In genomic region chr1:54121482-54122130, GRCh38 we compare ENCODE assay signal across 8 cellular contexts. TPM values are rescaled to one million over a fixed set of nuclear protein-coding genes. Genes with fewer than 3 reads are reported as not detected.
DNase-seq lines count a peak whose midpoint lies in the region; ATAC-seq and TF ChIP-seq lines count a peak whose summit lies in the region.

No MANE protein-coding gene starts in this region.

- H2AK5ac ChIP-seq in neuronal stem cell (ENCODE audit: low read depth, low read length): no peak overlapping the region

- H3K27me3 ChIP-seq in neuronal stem cell (ENCODE audit: control insufficient read depth in 3 of 3, insufficient read depth in 3 of 3, low read depth in 1 of 3, low read length in 3 of 3): peaks cover 0 to 36% (median 16%) of the 10 kb centered on the region in 3 experiments
- peaks cover 0 to 2% of the 10 kb centered on the region in 2 donors for H3K27me3 ChIP-seq in stomach smooth muscle (ENCODE audit: control insufficient read depth in 1 of 2, insufficient read depth in 2 of 2, low read length in 2 of 2)

- no peak for ATAC-seq in HG03196 (IDR thresholded peaks at IDR 0.05; ENCODE audit: unreplicated experiment)

- peak overlapping the region; percentile 50 for H2BK120ac ChIP-seq in neuronal stem cell (ENCODE audit: low read depth, low read length)

- H3K14ac ChIP-seq in neuronal stem cell (ENCODE audit: low read length): peak overlapping the region; percentile 14

- no peak overlapping the region for H4K91ac ChIP-seq in neuronal stem cell (ENCODE audit: low read depth, low read length, poor library complexity)

- H3K36me3 ChIP-seq in neuronal stem cell (replicated peaks in 1 of 2; ENCODE audit: control insufficient read depth in 2 of 2, insufficient read depth in 2 of 2, low read length in 2 of 2) (no peaks in the 10 kb centered on the region), stomach smooth muscle (ENCODE audit: control insufficient read depth in 2 of 2, insufficient read depth in 2 of 2, low read length in 2 of 2) (no peaks in the 10 kb centered on the region)

- H3K23ac ChIP-seq in neuronal stem cell (ENCODE audit: low read depth, low read length, poor library complexity): peak overlapping the region; percentile 83

- peak; percentile 75 for TF ChIP-seq CTCF in foreskin fibroblast (IDR thresholded peaks at IDR 0.05; ENCODE audit: low read depth, low read length)

- DNase-seq in COLO829 (ENCODE audit: low spot score): peak; percentile 57
- DNase-seq in HUDEP-2 (lab: John Stamatoyannopoulos, UW; ENCODE audit: unreplicated experiment in 76 of 76): peak in 56 of 76 experiments; percentile 5 to 79 (median 52)
- peak; percentile 78 for DNase-seq in RPMI8226
- DNase-seq in activated T-helper 9 cell treated with anti-CD3 and anti-CD28 coated beads, Interleukin-2, amount 50 U/mL, for 16 hours (ENCODE audit: low read depth): peak; percentile 30
- DNase-seq in foreskin fibroblast: peak; percentile 50 to 82
- peak; percentile 81 for DNase-seq in neuronal stem cell (ENCODE audit: low spot score)

- H3K4me1 ChIP-seq in neuronal stem cell (ENCODE audit: control insufficient read depth in 2 of 2, insufficient read depth in 1 of 2, low read depth in 1 of 2, low read length in 2 of 2) (peaks cover 14 to 19% of the 10 kb centered on the region in 2 donors), stomach smooth muscle (ENCODE audit: control insufficient read depth, insufficient read depth, low read length) (peaks cover 15% of the 10 kb centered on the region)

- H3K9ac ChIP-seq in neuronal stem cell (ENCODE audit: low read depth, low read length, poor library complexity): peak overlapping the region; percentile 64
- peak overlapping the region; percentile 31 to 58 for H3K9ac ChIP-seq in stomach smooth muscle (ENCODE audit: low read length in 2 of 2)

- H3K27ac ChIP-seq in neuronal stem cell (replicated peaks; ENCODE audit: low read length) (no peak overlapping the region), stomach smooth muscle (ENCODE audit: low read length) (no peak overlapping the region)

- peak overlapping the region; percentile 86 for H3K18ac ChIP-seq in neuronal stem cell (ENCODE audit: low read length)

- peak overlapping the region; percentile 89 for H2AFZ ChIP-seq in neuronal stem cell (ENCODE audit: low read length)

- H2BK15ac ChIP-seq in neuronal stem cell (ENCODE audit: low read length): peak overlapping the region; percentile 46

- no peaks in the 10 kb centered on the region for H3K79me1 ChIP-seq in neuronal stem cell (ENCODE audit: low read depth, low read length)

- no peak overlapping the region for H4K8ac ChIP-seq in neuronal stem cell (ENCODE audit: low read depth, low read length)

- H3K9me3 ChIP-seq in neuronal stem cell (replicated peaks in 1 of 2; ENCODE audit: control insufficient read depth in 2 of 2, insufficient read depth in 1 of 2, low read depth in 1 of 2, low read length in 2 of 2) (no peaks in the 10 kb centered on the region), stomach smooth muscle (ENCODE audit: control insufficient read depth in 2 of 2, low read length in 2 of 2) (no peaks in the 10 kb centered on the region)

- no peak overlapping the region for H3K4ac ChIP-seq in neuronal stem cell (ENCODE audit: low read length)

- peak overlapping the region; percentile 25 to 29 for H3K4me3 ChIP-seq in foreskin fibroblast (ENCODE audit: low read depth in 1 of 2, low read length in 2 of 2)
- H3K4me3 ChIP-seq in neuronal stem cell (ENCODE audit: low read length in 2 of 2): peak overlapping the region; percentile 1 to 44
- peak overlapping the region in 1 of 2 donors; percentile 59 for H3K4me3 ChIP-seq in stomach smooth muscle (ENCODE audit: low read length in 2 of 2)

- H3K4me2 ChIP-seq in neuronal stem cell (ENCODE audit: insufficient read depth, low read length, poor library complexity, severe bottlenecking): peak overlapping the region; percentile 40

- no peak overlapping the region for H2BK5ac ChIP-seq in neuronal stem cell (ENCODE audit: low read length)

- H2BK12ac ChIP-seq in neuronal stem cell (ENCODE audit: low read length): peak overlapping the region; percentile 4

- WGBS in neuronal stem cell (ENCODE audit: extremely low coverage in 2 of 2, insufficient read length in 2 of 2, insufficient replicate concordance in 1 of 2), 2 donors: no CpG with 5 or more reads among the region's 36 CpGs

RNA-seq across cellular contexts. Expression of gene CDCP2, which starts 31.2 kb away (rescaled TPM):
- polyA plus RNA-seq in neuronal stem cell (2013, experiment 1 of 2): 0.03 TPM
- polyA plus RNA-seq in neuronal stem cell (2013, experiment 2 of 2): 0.03 TPM

Comparison
In these comparisons a context has a peak if more than half of its experiments do, and no peak if none do; other contexts are left out.
1. DNase-seq: peak in every context shown above with its lines; median percentile 81 in neuronal stem cell; 78 in RPMI8226; 66 in foreskin fibroblast; 57 in COLO829; 52 in HUDEP-2; 30 in activated T-helper 9 cell treated with anti-CD3 and anti-CD28 coated beads, Interleukin-2, amount 50 U/mL, for 16 hours.